Comparison of ENCODE assay signal across 14 cellular contexts in genomic region chr17:76998839-76999238, GRCh38.
DNase-seq lines count a peak whose midpoint lies in the region; ATAC-seq and TF ChIP-seq lines count a peak whose summit lies in the region.
"Had no signal": no experiment of that assay in that cellular context is flagged by ENCODE, and none has a peak within 500 bp of the region (broad histone marks: within the 10 kb centered on the region; RNA-seq: fewer than 3 reads in every experiment).

No MANE protein-coding gene starts in this region.

- peaks cover 49% of the 10 kb centered on the region for H3K4me1 Mint-ChIP-seq in activated T-cell treated with anti-CD3 and anti-CD28 coated beads, Interleukin-2, amount 50 U/mL, for 4 hours (ENCODE audit: low read depth)
- peaks cover 43% of the 10 kb centered on the region for H3K4me1 Mint-ChIP-seq in activated naive CD8-positive, alpha-beta T cell treated with anti-CD3 and anti-CD28 coated beads, Interleukin-2, amount 50 U/mL, for 24 hours
- H3K4me1 Mint-ChIP-seq in stimulated activated naive B cell treated with anti-CD40 and anti-IgM and Interleukin-4, amounts not matched to agents 10 μg/mL and 1 μg/mL and 100 μg/mL, for 72 hours = peaks cover 33 to 48% of the 10 kb centered on the region in 2 donors

- no peak overlapping the region for H3K27ac ChIP-seq in Panc1 (ENCODE audit: low read length)
- H3K27ac ChIP-seq: lower lobe of right lung, sigmoid colon had no signal

- TF ChIP-seq CTCF in Panc1 (IDR thresholded peaks at IDR 0.05) (no peak), GM20000 (IDR thresholded peaks at IDR 0.05; ENCODE audit: extremely low read depth, missing control alignments) (no peak)

- in situ Hi-C loops in Panc1 (cut with HindIII; ENCODE audit: low pct_unique_long_range_greater_than_20kb, low sequenced_read_pairs) = no loop called here

- no peaks in the 10 kb centered on the region for H3K9me3 ChIP-seq in Panc1 (ENCODE audit: control insufficient read depth, insufficient read depth, low read depth, low read length)
- H3K9me3 ChIP-seq: lower lobe of right lung, sigmoid colon had no signal

- H3K4me3 Mint-ChIP-seq in activated T-cell treated with anti-CD3 and anti-CD28 coated beads, Interleukin-2, amount 50 U/mL, for 4 hours = peak overlapping the region; percentile 65
- H3K4me3 Mint-ChIP-seq in activated naive CD8-positive, alpha-beta T cell treated with anti-CD3 and anti-CD28 coated beads, Interleukin-2, amount 50 U/mL, for 24 hours = peak overlapping the region; percentile 41
- H3K4me3 Mint-ChIP-seq in stimulated activated naive B cell treated with anti-CD40 and anti-IgM and Interleukin-4, amounts not matched to agents 10 μg/mL and 1 μg/mL and 100 μg/mL, for 72 hours = peak overlapping the region; percentile 58 to 73
- H3K4me3 Mint-ChIP-seq: endodermal cell, H9 had no signal

- intact Hi-C loops in Panc1 (cut with micrococcal nuclease; ENCODE audit: unreplicated experiment) = no loop called here

- no peak for ATAC-seq in activated T-cell treated with anti-CD3 and anti-CD28 coated beads, Interleukin-2, amount 50 U/mL, for 4 hours
- peak; percentile 28; the same call in 1 of the 2 replicates for ATAC-seq in Panc1
- no peak for ATAC-seq in activated naive CD8-positive, alpha-beta T cell treated with anti-CD3 and anti-CD28 coated beads, Interleukin-2, amount 50 U/mL, for 24 hours
- no peak for ATAC-seq in stimulated activated naive B cell treated with anti-CD40 and anti-IgM and Interleukin-4, amounts not matched to agents 10 μg/mL and 1 μg/mL and 100 μg/mL, for 72 hours (replicated peaks)
- ATAC-seq in HG02885 (IDR thresholded peaks at IDR 0.05; ENCODE audit: poor library complexity, unreplicated experiment) = no peak

- H3K9me3 Mint-ChIP-seq in activated T-cell treated with anti-CD3 and anti-CD28 coated beads, Interleukin-2, amount 50 U/mL, for 4 hours = no peaks in the 10 kb centered on the region
- no peaks in the 10 kb centered on the region for H3K9me3 Mint-ChIP-seq in activated naive CD8-positive, alpha-beta T cell treated with anti-CD3 and anti-CD28 coated beads, Interleukin-2, amount 50 U/mL, for 24 hours
- no peaks in the 10 kb centered on the region for H3K9me3 Mint-ChIP-seq in stimulated activated naive B cell treated with anti-CD40 and anti-IgM and Interleukin-4, amounts not matched to agents 10 μg/mL and 1 μg/mL and 100 μg/mL, for 72 hours
- H3K9me3 Mint-ChIP-seq: endodermal cell, H9 had no signal

- H3K27me3 ChIP-seq in Panc1 (ENCODE audit: control insufficient read depth, insufficient read depth, low read length) = no peaks in the 10 kb centered on the region
- H3K27me3 ChIP-seq in H7 (ENCODE audit: control insufficient read depth, insufficient read depth, low read length) = no peaks in the 10 kb centered on the region

- no peak overlapping the region for H3K4me3 ChIP-seq in Panc1 (ENCODE audit: low read depth in 2 of 2, low read length in 2 of 2)
- H3K4me3 ChIP-seq in H7 (ENCODE audit: insufficient read depth, low read depth, low read length) = no peak overlapping the region
- H3K4me3 ChIP-seq: lower lobe of right lung, sigmoid colon had no signal

- H3K36me3 ChIP-seq in Panc1 (ENCODE audit: control insufficient read depth, insufficient read depth, low read length) (no peaks in the 10 kb centered on the region), H7 (replicated peaks; ENCODE audit: control insufficient read depth, insufficient read depth, low read length) (no peaks in the 10 kb centered on the region)
- H3K36me3 ChIP-seq: lower lobe of right lung, sigmoid colon had no signal

- H3K27me3 Mint-ChIP-seq in activated T-cell treated with anti-CD3 and anti-CD28 coated beads, Interleukin-2, amount 50 U/mL, for 4 hours (ENCODE audit: low read depth) = no peaks in the 10 kb centered on the region
- H3K27me3 Mint-ChIP-seq in activated naive CD8-positive, alpha-beta T cell treated with anti-CD3 and anti-CD28 coated beads, Interleukin-2, amount 50 U/mL, for 24 hours = no peaks in the 10 kb centered on the region
- peaks cover 0 to 5% of the 10 kb centered on the region in 2 donors for H3K27me3 Mint-ChIP-seq in stimulated activated naive B cell treated with anti-CD40 and anti-IgM and Interleukin-4, amounts not matched to agents 10 μg/mL and 1 μg/mL and 100 μg/mL, for 72 hours

- no TSS peak for BruUV-seq in Panc1 (replicated peaks; lab: Mats Ljungman, UMichigan)

- peaks cover 10% of the 10 kb centered on the region for H3K4me1 ChIP-seq in Panc1 (ENCODE audit: control insufficient read depth, insufficient read depth, low read length)
- H3K4me1 ChIP-seq: lower lobe of right lung, sigmoid colon had no signal

- POLR2A ChIA-PET in Panc1 (lab: Charles Lee) = interaction anchor here (0.5 kb wide), 1 partner anchor 264 kb away, joined by 18 read pairs; no protein-coding TSS in a partner anchor

- peak overlapping the region; percentile 72 for H3K27ac Mint-ChIP-seq in activated naive CD8-positive, alpha-beta T cell treated with anti-CD3 and anti-CD28 coated beads, Interleukin-2, amount 50 U/mL, for 24 hours
- peak overlapping the region; percentile 94 for H3K27ac Mint-ChIP-seq in stimulated activated naive B cell treated with anti-CD40 and anti-IgM and Interleukin-4, amounts not matched to agents 10 μg/mL and 1 μg/mL and 100 μg/mL, for 72 hours

- DNase-seq in activated T-cell treated with anti-CD3 and anti-CD28 coated beads, Interleukin-2, amount 50 U/mL, for 4 hours = no peak
- DNase-seq in activated T-cell treated with anti-CD3 and anti-CD28 coated beads, Interleukin-2, amount 50 U/mL, for 1 hour = no peak
- no peak for DNase-seq in Panc1 (ENCODE audit: low read depth, low spot score)
- no peak for DNase-seq in activated naive CD8-positive, alpha-beta T cell treated with anti-CD3 and anti-CD28 coated beads, Interleukin-2, amount 50 U/mL, for 24 hours
- DNase-seq in stimulated activated naive B cell treated with anti-CD40 and anti-IgM and Interleukin-4, amounts not matched to agents 10 μg/mL and 1 μg/mL and 100 μg/mL, for 72 hours = no peak
- no peak for DNase-seq in GM20000 (ENCODE audit: low spot score)
- no peak for DNase-seq in H7
- DNase-seq: DMS 273 treated with DMSO at 0.1 percent for 48 hours, H9, lower lobe of right lung, OCI-M1, sigmoid colon had no signal

- CTCF ChIA-PET in Panc1 (lab: Charles Lee) = no interaction called here

- H3K36me3 Mint-ChIP-seq in activated T-cell treated with anti-CD3 and anti-CD28 coated beads, Interleukin-2, amount 50 U/mL, for 4 hours (ENCODE audit: insufficient read depth) = no peaks in the 10 kb centered on the region
- no peaks in the 10 kb centered on the region for H3K36me3 Mint-ChIP-seq in activated naive CD8-positive, alpha-beta T cell treated with anti-CD3 and anti-CD28 coated beads, Interleukin-2, amount 50 U/mL, for 24 hours (ENCODE audit: low read depth)
- no peaks in the 10 kb centered on the region for H3K36me3 Mint-ChIP-seq in stimulated activated naive B cell treated with anti-CD40 and anti-IgM and Interleukin-4, amounts not matched to agents 10 μg/mL and 1 μg/mL and 100 μg/mL, for 72 hours
